In genomic region chr1:203349166-203349565, GRCh38 we compare ENCODE assay signal across 15 cellular contexts. TPM values are rescaled to one million over a fixed set of nuclear protein-coding genes. Genes with fewer than 3 reads are reported as not detected.
DNase-seq lines count a peak whose midpoint lies in the region; ATAC-seq and TF ChIP-seq lines count a peak whose summit lies in the region.
"Had no signal": no experiment of that assay in that cellular context is flagged by ENCODE, and none has a peak within 500 bp of the region (broad histone marks: within the 10 kb centered on the region; RNA-seq: fewer than 3 reads in every experiment).

No MANE protein-coding gene starts in this region.

- no peak for ATAC-seq in CD8-positive, alpha-beta T cell

- H3K36me3 ChIP-seq in ascending aorta (peaks cover 6 to 18% of the 10 kb centered on the region in 2 donors), hepatocyte (replicated peaks; ENCODE audit: insufficient read depth, low read depth) (no peaks in the 10 kb centered on the region), subcutaneous abdominal adipose tissue (ENCODE audit: control insufficient read depth in 5 of 5, insufficient read depth in 5 of 5, low read length in 5 of 5) (peaks cover 0 to 18% (median 7%) of the 10 kb centered on the region in 5 donors), vagina (no peaks in the 10 kb centered on the region)
- no peaks in the 10 kb centered on the region for H3K36me3 ChIP-seq in CD8-positive, alpha-beta T cell (ENCODE audit: insufficient read depth, low read length)
- H3K36me3 ChIP-seq: BLaER1 treated with 17β-estradiol and CSF1 and Interleukin-3, amounts not matched to agents 10 nM and 100 nM; HAP-1 had no signal

- 94% methylated on average over 1 of the region's 1 CpG for WGBS in hepatocyte (ENCODE audit: low lambda C conversion rate, missing lambda C conversion rate)

- peak overlapping the region; percentile 41 to 65 for H3K4me3 ChIP-seq in ascending aorta
- H3K4me3 ChIP-seq in hepatocyte = no peak overlapping the region
- H3K4me3 ChIP-seq in subcutaneous abdominal adipose tissue (ENCODE audit: low read depth in 1 of 5, low read length in 5 of 5) = no peak overlapping the region
- H3K4me3 ChIP-seq in vagina = no peak overlapping the region
- no peak overlapping the region for H3K4me3 ChIP-seq in CD8-positive, alpha-beta T cell (ENCODE audit: low read depth, low read length)
- H3K4me3 ChIP-seq: BLaER1 treated with 17β-estradiol and CSF1 and Interleukin-3, amounts not matched to agents 10 nM and 100 nM; HAP-1 had no signal

- no peaks in the 10 kb centered on the region for H3K9me3 Mint-ChIP-seq in CD8-positive, alpha-beta T cell
- H3K9me3 Mint-ChIP-seq: CD4-positive, CD25-positive, alpha-beta regulatory T cell; HFFc6 had no signal

- peak overlapping the region; percentile 65 for H3K4me2 ChIP-seq in hepatocyte

- no peak for TF ChIP-seq POLR2A in vagina (IDR thresholded peaks at IDR 0.05)

- H3K9me3 ChIP-seq in ascending aorta = no peaks in the 10 kb centered on the region
- H3K9me3 ChIP-seq in hepatocyte (ENCODE audit: low read depth) = no peaks in the 10 kb centered on the region
- no peaks in the 10 kb centered on the region for H3K9me3 ChIP-seq in subcutaneous abdominal adipose tissue (ENCODE audit: control insufficient read depth in 5 of 5, low read length in 5 of 5)
- no peaks in the 10 kb centered on the region for H3K9me3 ChIP-seq in vagina
- H3K9me3 ChIP-seq in CD8-positive, alpha-beta T cell (ENCODE audit: low read length) = no peaks in the 10 kb centered on the region
- H3K9me3 ChIP-seq: BLaER1 treated with 17β-estradiol and CSF1 and Interleukin-3, amounts not matched to agents 10 nM and 100 nM; HAP-1 had no signal

- H3K27me3 ChIP-seq in ascending aorta = no peaks in the 10 kb centered on the region
- H3K27me3 ChIP-seq in hepatocyte = no peaks in the 10 kb centered on the region
- H3K27me3 ChIP-seq in subcutaneous abdominal adipose tissue (ENCODE audit: control insufficient read depth in 5 of 5, insufficient read depth in 4 of 5, low read length in 5 of 5) = no peaks in the 10 kb centered on the region
- no peaks in the 10 kb centered on the region for H3K27me3 ChIP-seq in vagina
- H3K27me3 ChIP-seq in CD8-positive, alpha-beta T cell (ENCODE audit: insufficient read depth, low read length) = no peaks in the 10 kb centered on the region

- H3K4me1 ChIP-seq in ascending aorta (peaks cover 3 to 45% of the 10 kb centered on the region in 2 donors), hepatocyte (ENCODE audit: insufficient read depth) (peaks cover 16% of the 10 kb centered on the region), subcutaneous abdominal adipose tissue (ENCODE audit: control insufficient read depth in 5 of 5, insufficient read depth in 5 of 5, low read length in 5 of 5) (peaks cover 9 to 72% (median 60%) of the 10 kb centered on the region in 5 donors), vagina (peaks cover 51% of the 10 kb centered on the region)
- H3K4me1 ChIP-seq in CD8-positive, alpha-beta T cell (ENCODE audit: insufficient read depth, low read length) = no peaks in the 10 kb centered on the region
- H3K4me1 ChIP-seq: HAP-1 had no signal

- no peaks in the 10 kb centered on the region for H3K9me2 ChIP-seq in hepatocyte (replicated peaks; ENCODE audit: insufficient read depth)

- POLR2A ChIA-PET in CD8-positive, alpha-beta T cell (lab: Charles Lee) = no interaction called here

- no peak overlapping the region for H3K4me3 Mint-ChIP-seq in CD8-positive, alpha-beta T cell
- H3K4me3 Mint-ChIP-seq: CD4-positive, CD25-positive, alpha-beta regulatory T cell; HFFc6 had no signal

- peaks cover 27% of the 10 kb centered on the region for H3K27me3 Mint-ChIP-seq in CD8-positive, alpha-beta T cell (ENCODE audit: low read depth)

- H3K27ac ChIP-seq in ascending aorta (peak overlapping the region; percentile 83 to 84), hepatocyte (no peak overlapping the region), subcutaneous abdominal adipose tissue (ENCODE audit: low read depth, low read length) (peak overlapping the region; percentile 68), vagina (peak overlapping the region; percentile 83)
- H3K27ac ChIP-seq in CD8-positive, alpha-beta T cell (ENCODE audit: low read depth, low read length) = no peak overlapping the region
- H3K27ac ChIP-seq: BLaER1 treated with 17β-estradiol and CSF1 and Interleukin-3, amounts not matched to agents 10 nM and 100 nM had no signal

- H3K27ac Mint-ChIP-seq in CD8-positive, alpha-beta T cell = no peak overlapping the region
- H3K27ac Mint-ChIP-seq: HFFc6 had no signal

- H4K20me1 ChIP-seq in hepatocyte (ENCODE audit: insufficient read depth, poor library complexity, severe bottlenecking) = no peaks in the 10 kb centered on the region
- H4K20me1 ChIP-seq: BLaER1 treated with 17β-estradiol and CSF1 and Interleukin-3, amounts not matched to agents 10 nM and 100 nM had no signal

- H3K9ac ChIP-seq in subcutaneous abdominal adipose tissue (ENCODE audit: low read length in 5 of 5) = no peak overlapping the region
- H3K9ac ChIP-seq: BLaER1 treated with 17β-estradiol and CSF1 and Interleukin-3, amounts not matched to agents 10 nM and 100 nM had no signal

- peaks cover 2% of the 10 kb centered on the region for H3K4me1 Mint-ChIP-seq in CD8-positive, alpha-beta T cell (ENCODE audit: low read depth)
- H3K4me1 Mint-ChIP-seq: CD4-positive, CD25-positive, alpha-beta regulatory T cell had no signal

- H3K36me3 Mint-ChIP-seq in CD8-positive, alpha-beta T cell = no peaks in the 10 kb centered on the region
- H3K36me3 Mint-ChIP-seq: CD4-positive, CD25-positive, alpha-beta regulatory T cell had no signal

- peaks cover 14% of the 10 kb centered on the region for H3K79me2 ChIP-seq in hepatocyte

- no peak overlapping the region for H2AFZ ChIP-seq in hepatocyte

- intact Hi-C loops in ascending aorta (cut with DNase I) (loop anchor here (10.0 kb wide), 1 partner anchor 346 kb away; no protein-coding TSS in a partner anchor), vagina (cut with DNase I) (loop anchor here (10.0 kb wide), 1 partner anchor 356 kb away; no protein-coding TSS in a partner anchor)
- intact Hi-C loops in CD8-positive, alpha-beta T cell (cut with DNase I, micrococcal nuclease) = no loop called here

- CTCF ChIA-PET in CD8-positive, alpha-beta T cell (lab: Charles Lee) = interaction anchor here (1.4 to 22.7 kb wide), 4 partner anchors 9 to 353 kb away, joined by 3 to 908 read pairs (median 30); no protein-coding TSS in a partner anchor

- no peak for DNase-seq in ascending aorta (ENCODE audit: low spot score in 2 of 2)
- no peak for DNase-seq in hepatocyte (ENCODE audit: low spot score)
- DNase-seq in vagina (ENCODE audit: extremely low spot score in 2 of 2) = no peak
- no peak for DNase-seq in NAMALWA (ENCODE audit: low spot score)
- DNase-seq in HK-2 (ENCODE audit: unreplicated experiment) = no peak
- DNase-seq in CD8-positive, alpha-beta T cell = no peak
- DNase-seq: ACHN; Calu3; CD4-positive, CD25-positive, alpha-beta regulatory T cell; DMS 273 treated with DMSO at 0.1 percent for 48 hours; HFFc6 had no signal

- TF ChIP-seq CTCF in ascending aorta (IDR thresholded peaks at IDR 0.05) (no peak), hepatocyte (IDR thresholded peaks at IDR 0.05; ENCODE audit: poor library complexity) (no peak), vagina (IDR thresholded peaks at IDR 0.05) (no peak)
- TF ChIP-seq CTCF in CD8-positive, alpha-beta T cell (IDR thresholded peaks at IDR 0.05) = no peak

RNA-seq across cellular contexts. Expression of gene FMOD, which starts 1.8 kb away (rescaled TPM):
- 92.3 TPM for total RNA-seq in ascending aorta
- 118 and 132 TPM in 2 replicates for total RNA-seq in hepatocyte
- polyA plus RNA-seq in hepatocyte = 125 and 161 TPM in 2 replicates
- 80.3 TPM for total RNA-seq in vagina
- not detected for total RNA-seq in CD8-positive, alpha-beta T cell
- total RNA-seq: A172; Calu3; CD4-positive, CD25-positive, alpha-beta regulatory T cell had no signal
- polyA plus RNA-seq: CD4-positive, CD25-positive, alpha-beta regulatory T cell had no signal

RNA-seq across cellular contexts. Expression of gene BTG2, which starts 43.8 kb away (rescaled TPM):
- 219 TPM for total RNA-seq in ascending aorta
- total RNA-seq in hepatocyte = 192 and 197 TPM in 2 replicates
- polyA plus RNA-seq in hepatocyte = 253 and 274 TPM in 2 replicates
- total RNA-seq in vagina = 191 TPM
- 100 to 1,000 TPM; 751 to 765 TPM for total RNA-seq in CD8-positive, alpha-beta T cell

Comparison
In these comparisons a context has a peak if more than half of its experiments do, and no peak if none do; other contexts are left out.
1. H3K27ac ChIP-seq: peak in ascending aorta (2 of 2), subcutaneous abdominal adipose tissue (single experiment) and vagina (single experiment); none in hepatocyte (single experiment) and CD8-positive, alpha-beta T cell (single experiment).
2. H3K4me3 ChIP-seq: peak in ascending aorta (2 of 2); none in hepatocyte (single experiment), subcutaneous abdominal adipose tissue (0 of 5), vagina (0 of 2) and CD8-positive, alpha-beta T cell (single experiment).
3. RNA of gene FMOD, which starts 1.8 kb away (total RNA-seq): 118 to 132 TPM in hepatocyte, 92.3 TPM in ascending aorta (single experiment) and 80.3 TPM in vagina (single experiment); not detected in CD8-positive, alpha-beta T cell; every median in the first group is over 10 times any median in the second.
4. intact Hi-C loops: an anchor here in ascending aorta (10.0 kb wide) and vagina (10.0 kb wide); none called in CD8-positive, alpha-beta T cell.